Comparison of ENCODE assay signal across 8 cellular contexts in genomic region chr3:57998366-57999283, GRCh38. TPM values are rescaled to one million over a fixed set of nuclear protein-coding genes. Genes with fewer than 3 reads are reported as not detected.
DNase-seq lines count a peak whose midpoint lies in the region; ATAC-seq and TF ChIP-seq lines count a peak whose summit lies in the region.

No MANE protein-coding gene starts in this region.

- POLR2A ChIA-PET in activated CD8-positive, alpha-beta T cell treated with anti-CD3 and anti-CD28 coated beads, Interleukin-2, amount 10 ng/mL, durations not matched to agents 7 days and 5 days (lab: Charles Lee): interaction anchor here (0.9 kb wide), 1 partner anchor 13 kb away, joined by 3 read pairs; no protein-coding TSS in a partner anchor

- DNase-seq in GM12865 (ENCODE audit: low read depth): peak; percentile 37
- DNase-seq in activated CD8-positive, alpha-beta T cell treated with anti-CD3 and anti-CD28 coated beads, Interleukin-2, amount 10 ng/mL, durations not matched to agents 7 days and 5 days: no peak
- no peak for DNase-seq in left lobe of liver (ENCODE audit: low spot score)
- DNase-seq in NCI-H524 treated with DMSO at 0.1 percent for 48 hours (lab: John Stamatoyannopoulos, UW): no peak
- no peak for DNase-seq in DMS114 treated with DMSO at 0.1 percent for 48 hours (lab: John Stamatoyannopoulos, UW; ENCODE audit: unreplicated experiment)
- no peak for DNase-seq in dermis blood vessel endothelial cell
- DNase-seq in mucosa of gallbladder (ENCODE audit: low spot score): no peak

- ATAC-seq in HG02884 (IDR thresholded peaks at IDR 0.05; ENCODE audit: unreplicated experiment): peak; percentile 76
- peak; percentile 57 for ATAC-seq in activated CD8-positive, alpha-beta T cell treated with anti-CD3 and anti-CD28 coated beads, Interleukin-2, amount 10 ng/mL, durations not matched to agents 7 days and 5 days
- ATAC-seq in left lobe of liver: peak; percentile 89

- peak overlapping the region; percentile 35 for H3K4me3 ChIP-seq in GM12865 (ENCODE audit: low read depth, low read length)

- no peaks in the 10 kb centered on the region for H3K27me3 Mint-ChIP-seq in activated CD8-positive, alpha-beta T cell treated with anti-CD3 and anti-CD28 coated beads, Interleukin-2, amount 10 ng/mL, durations not matched to agents 7 days and 5 days (ENCODE audit: low read depth)

- H3K4me1 Mint-ChIP-seq in activated CD8-positive, alpha-beta T cell treated with anti-CD3 and anti-CD28 coated beads, Interleukin-2, amount 10 ng/mL, durations not matched to agents 7 days and 5 days (ENCODE audit: low read depth): peaks cover 16% of the 10 kb centered on the region

- peak overlapping the region; percentile 62 for H3K4me3 Mint-ChIP-seq in activated CD8-positive, alpha-beta T cell treated with anti-CD3 and anti-CD28 coated beads, Interleukin-2, amount 10 ng/mL, durations not matched to agents 7 days and 5 days

- no peak for TF ChIP-seq CTCF in GM12865 (IDR thresholded peaks at IDR 0.05; ENCODE audit: insufficient read depth, low read depth, low read length, missing control alignments)

- peak overlapping the region; percentile 68 for H3K27ac Mint-ChIP-seq in activated CD8-positive, alpha-beta T cell treated with anti-CD3 and anti-CD28 coated beads, Interleukin-2, amount 10 ng/mL, durations not matched to agents 7 days and 5 days

- CTCF ChIA-PET in activated CD8-positive, alpha-beta T cell treated with anti-CD3 and anti-CD28 coated beads, Interleukin-2, amount 10 ng/mL, durations not matched to agents 7 days and 5 days (lab: Charles Lee): interaction anchor here (1.0 to 2.4 kb wide), 3 partner anchors 10 to 601 kb away, joined by 3 to 13 read pairs (median 4); partner anchors contain the start of gene FLNB

- H3K36me3 Mint-ChIP-seq in activated CD8-positive, alpha-beta T cell treated with anti-CD3 and anti-CD28 coated beads, Interleukin-2, amount 10 ng/mL, durations not matched to agents 7 days and 5 days (ENCODE audit: low read depth): no peaks in the 10 kb centered on the region

- H3K9me3 Mint-ChIP-seq in activated CD8-positive, alpha-beta T cell treated with anti-CD3 and anti-CD28 coated beads, Interleukin-2, amount 10 ng/mL, durations not matched to agents 7 days and 5 days (ENCODE audit: insufficient read depth): no peaks in the 10 kb centered on the region

RNA-seq across cellular contexts. Expression of gene FLNB, which starts 9.6 kb away (rescaled TPM):
- 10 to 100 TPM; 14.1 to 15.9 TPM for total RNA-seq in activated CD8-positive, alpha-beta T cell treated with anti-CD3 and anti-CD28 coated beads, Interleukin-2, amount 10 ng/mL, durations not matched to agents 7 days and 5 days
- total RNA-seq in left lobe of liver: 52.8 TPM
- total RNA-seq in dermis blood vessel endothelial cell: 676 and 796 TPM in 2 replicates
- total RNA-seq in mucosa of gallbladder: 119 TPM
